1 cellular context compared by ENCODE assay signal in genomic region chr6:85458782-85459181, GRCh38.
TF ChIP-seq lines count a peak whose summit lies in the region.

No MANE protein-coding gene starts in this region.

TF ChIP-seq in HepG2, 621 proteins besides CTCF, POLR2A, EP300 and RAD21:
- TF ChIP-seq MXD1 (CRISPR knock-in tag; IDR thresholded peaks at IDR 0.05) (no peak), SSRP1 (CRISPR knock-in tag; IDR thresholded peaks at IDR 0.05) (no peak), BCLAF1 (IDR thresholded peaks at IDR 0.05) (no peak), TSC22D2 (CRISPR knock-in tag; IDR thresholded peaks at IDR 0.05; ENCODE audit: borderline replicate concordance) (no peak), ZNF792 (CRISPR knock-in tag; IDR thresholded peaks at IDR 0.05) (no peak), SP140L (CRISPR knock-in tag; IDR thresholded peaks at IDR 0.05; ENCODE audit: borderline replicate concordance) (no peak), ZNF232 (CRISPR knock-in tag; IDR thresholded peaks at IDR 0.05; ENCODE audit: borderline replicate concordance) (no peak), ZC3H4 (CRISPR knock-in tag; IDR thresholded peaks at IDR 0.05; ENCODE audit: borderline replicate concordance) (no peak)
